In the genomic region with DNA sequence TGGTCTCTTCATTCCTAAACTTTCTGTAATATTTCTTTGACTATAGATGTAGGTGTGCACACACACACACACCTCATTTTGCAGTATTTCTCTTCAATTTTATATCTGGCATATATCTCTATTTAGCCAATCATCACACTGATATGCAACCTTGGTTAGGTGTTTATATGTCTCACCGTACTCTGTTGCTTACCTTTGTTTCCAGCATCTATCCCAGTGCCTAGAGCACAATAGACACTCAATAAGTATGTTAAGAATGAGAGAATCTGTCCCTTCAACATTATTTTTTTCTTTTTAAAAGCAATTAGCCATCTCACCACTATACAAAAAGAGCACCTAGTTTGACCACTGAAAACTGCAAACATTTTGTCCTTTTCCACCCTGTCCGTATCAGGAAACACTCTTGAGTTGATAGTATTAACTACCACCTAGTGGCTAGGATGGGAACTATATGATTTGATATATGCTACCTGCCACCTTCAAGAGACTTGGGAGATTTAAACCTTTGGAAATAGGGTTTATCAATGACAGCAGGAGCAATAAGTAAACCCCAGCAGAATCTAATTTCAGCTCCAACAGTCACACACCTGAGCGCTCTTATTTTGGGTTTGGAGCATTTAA, we compare ENCODE assay signal across 8 cellular contexts. TPM values are rescaled to one million over a fixed set of nuclear protein-coding genes. Genes with fewer than 3 reads are reported as not detected.
A peak's percentile ranks its signal among the peaks of the same experiment; 100 is the strongest.
DNase-seq lines count a peak whose midpoint lies in the region; ATAC-seq and TF ChIP-seq lines count a peak whose summit lies in the region.

No MANE protein-coding gene starts in this region.

- DNase-seq in WERI-Rb-1 (no peak), left lung (no peak), C1 segment of cervical spinal cord (lab: John Stamatoyannopoulos, UW) (no peak), NOMO-1 treated with dmso at 0.1 percent for 144 hours (lab: John Stamatoyannopoulos, UW; ENCODE audit: unreplicated experiment) (no peak)
- no peak for DNase-seq in activated CD4-positive, alpha-beta T cell treated with anti-CD3 and anti-CD28 coated beads, Interleukin-2, amount 50 U/mL, for 4 hours

- intact Hi-C loops in left lung (cut with DNase I) = no loop called here

- H3K9me3 ChIP-seq in WERI-Rb-1 (ENCODE audit: severe bottlenecking) (no peaks in the 10 kb centered on the region), left lung (no peaks in the 10 kb centered on the region)

- H3K27me3 ChIP-seq in WERI-Rb-1 (ENCODE audit: insufficient read depth, low read depth, severe bottlenecking) (no peaks in the 10 kb centered on the region), left lung (no peaks in the 10 kb centered on the region)

- peak; percentile 58 for TF ChIP-seq CTCF in C4-2B (conservative IDR thresholded peaks at IDR 0.05)
- TF ChIP-seq CTCF in WERI-Rb-1 (IDR thresholded peaks at IDR 0.05; ENCODE audit: low read depth, low read length) = peak; percentile 22; the same call in 1 of the 2 replicates
- TF ChIP-seq CTCF in left lung (IDR thresholded peaks at IDR 0.05) = peak; percentile 30

- no peaks in the 10 kb centered on the region for H3K36me3 ChIP-seq in WERI-Rb-1
- no peaks in the 10 kb centered on the region for H3K36me3 ChIP-seq in left lung

- H3K27ac ChIP-seq in C4-2B = no peak overlapping the region
- H3K27ac ChIP-seq in WERI-Rb-1 = no peak overlapping the region
- H3K27ac ChIP-seq in left lung = no peak overlapping the region

- no peaks in the 10 kb centered on the region for H3K4me1 ChIP-seq in left lung

- ATAC-seq in GM18870 (IDR thresholded peaks at IDR 0.05; ENCODE audit: unreplicated experiment) (peak; percentile 62), HG03442 (IDR thresholded peaks at IDR 0.05; ENCODE audit: unreplicated experiment) (peak; percentile 67), left lung (peak; percentile 76)

- H3K4me3 ChIP-seq in WERI-Rb-1 (ENCODE audit: low read depth, low read length) (no peak overlapping the region), left lung (no peak overlapping the region)

RNA-seq across cellular contexts. Expression of a gene that starts 48.7 kb away (rescaled TPM):
- total RNA-seq in left lung = 10 to 100 TPM in 1 of 2 donors, 1 to 10 TPM in 1; 4.9 to 12.9 TPM
